Comparison of ENCODE assay signal across 8 cellular contexts in genomic region chr11:34650528-34650927, GRCh38. TPM values are rescaled to one million over a fixed set of nuclear protein-coding genes. Genes with fewer than 3 reads are reported as not detected.
A peak's percentile ranks its signal among the peaks of the same experiment; 100 is the strongest.
DNase-seq lines count a peak whose midpoint lies in the region; ATAC-seq, FAIRE-seq and TF ChIP-seq lines count a peak whose summit lies in the region.

No MANE protein-coding gene starts in this region.

- H3K4me2 ChIP-seq in Karpas-422 (ENCODE audit: low read depth, low read length, poor library complexity, severe bottlenecking): no peak overlapping the region

- intact Hi-C loops in left cardiac atrium (cut with DNase I) (no loop called here), cardiac septum (cut with DNase I) (no loop called here), sciatic nerve (cut with DNase I) (no loop called here), transverse colon (cut with DNase I; ENCODE audit: low total_unique reads) (no loop called here)

- no peaks in the 10 kb centered on the region for H3K27me3 ChIP-seq in Karpas-422 (ENCODE audit: low read length)
- no peaks in the 10 kb centered on the region for H3K27me3 ChIP-seq in transverse colon

- H3K27ac ChIP-seq in Karpas-422 (ENCODE audit: low read length) (no peak overlapping the region), transverse colon (no peak overlapping the region)

- TF ChIP-seq EP300 in transverse colon (IDR thresholded peaks at IDR 0.05; ENCODE audit: low read depth): no peak

- ATAC-seq in left cardiac atrium (peak; percentile 37 to 44), sciatic nerve (peak; percentile 39)

- in situ Hi-C loops in transverse colon (cut with MboI; ENCODE audit: low pct_ligation_motif_present in 1 of 4, low pct_unique_long_range_greater_than_20kb in 1 of 4, low sequenced_read_pairs in 3 of 4): no loop called here

- no peaks in the 10 kb centered on the region for H3K9me2 ChIP-seq in Karpas-422 (replicated peaks; ENCODE audit: insufficient read depth, low read length)

- no peak for TF ChIP-seq POLR2A in transverse colon (IDR thresholded peaks at IDR 0.05)

- TF ChIP-seq CTCF in transverse colon (IDR thresholded peaks at IDR 0.05): no peak

- DNase-seq in left cardiac atrium (no peak), cardiac septum (ENCODE audit: low spot score) (no peak), Karpas-422 (peak; percentile 43), activated T-helper 1 cell treated with Interleukin-2 at 50 U/mL for 16 hours (ENCODE audit: low read depth) (peak; percentile 36), sciatic nerve (ENCODE audit: low spot score) (no peak), transverse colon (no peak), AG08396 (ENCODE audit: low spot score) (no peak), HTR-8/SVneo (ENCODE audit: insufficient read length, low spot score) (no peak)

- H3K9me3 ChIP-seq in Karpas-422 (ENCODE audit: low read length): no peaks in the 10 kb centered on the region
- no peaks in the 10 kb centered on the region for H3K9me3 ChIP-seq in transverse colon

- H3K9ac ChIP-seq in Karpas-422 (ENCODE audit: low read length): no peak overlapping the region

- no peaks in the 10 kb centered on the region for H4K20me1 ChIP-seq in Karpas-422 (ENCODE audit: insufficient read depth, low read depth, low read length)

- no peak for FAIRE-seq in HTR-8/SVneo (lab: Jason Lieb, UNC)

- peaks cover 48% of the 10 kb centered on the region for H3K4me1 ChIP-seq in Karpas-422 (ENCODE audit: low read length)
- H3K4me1 ChIP-seq in transverse colon: peaks cover 4 to 56% (median 19%) of the 10 kb centered on the region in 4 donors

- 33 to 44% methylated on average over 6 of the region's 6 CpGs for WGBS in transverse colon (ENCODE audit: low coverage in 1 of 2), 2 donors

- H3K36me3 ChIP-seq in Karpas-422 (ENCODE audit: insufficient read depth, low read length) (no peaks in the 10 kb centered on the region), transverse colon (peaks cover 0 to 14% (median under 1%) of the 10 kb centered on the region in 4 donors)

- no peak overlapping the region for H3K4me3 ChIP-seq in Karpas-422 (ENCODE audit: low read length)
- H3K4me3 ChIP-seq in transverse colon: no peak overlapping the region

- H3K79me2 ChIP-seq in Karpas-422 (ENCODE audit: low read length): no peaks in the 10 kb centered on the region

- H2AFZ ChIP-seq in Karpas-422 (ENCODE audit: low read length): no peak overlapping the region

RNA-seq across cellular contexts. Expression of gene EHF, which starts 29.6 kb away (rescaled TPM):
- total RNA-seq in left cardiac atrium (under 1 TPM; 0.65 to 0.82 TPM), cardiac septum (0.08 TPM), sciatic nerve (0.18 TPM), transverse colon (100 to 1,000 TPM; 206 to 406 (median 262) TPM)
- not detected in 2 replicates for total RNA-seq in Karpas-422 (2014; rRNA removed; shearing (Covaris generic); ENCODE audit: low replicate concordance)

Comparison
In these comparisons a context has a peak if more than half of its experiments do, and no peak if none do; other contexts are left out.
1. DNase-seq: peak in Karpas-422 (single experiment) and activated T-helper 1 cell treated with Interleukin-2 at 50 U/mL for 16 hours (single experiment); none in left cardiac atrium (single experiment), cardiac septum (single experiment), sciatic nerve (single experiment), transverse colon (single experiment), AG08396 (single experiment) and HTR-8/SVneo (single experiment).
2. RNA of gene EHF, which starts 29.6 kb away (total RNA-seq): 206 to 406 TPM in transverse colon; 0.65 to 0.82 TPM in left cardiac atrium, 0.18 TPM in sciatic nerve (single experiment), 0.08 TPM in cardiac septum (single experiment) and not detected in Karpas-422; every median in the first group is over 100 times any median in the second.